ENCODE assay signal across 8 cellular contexts in the genomic region with DNA sequence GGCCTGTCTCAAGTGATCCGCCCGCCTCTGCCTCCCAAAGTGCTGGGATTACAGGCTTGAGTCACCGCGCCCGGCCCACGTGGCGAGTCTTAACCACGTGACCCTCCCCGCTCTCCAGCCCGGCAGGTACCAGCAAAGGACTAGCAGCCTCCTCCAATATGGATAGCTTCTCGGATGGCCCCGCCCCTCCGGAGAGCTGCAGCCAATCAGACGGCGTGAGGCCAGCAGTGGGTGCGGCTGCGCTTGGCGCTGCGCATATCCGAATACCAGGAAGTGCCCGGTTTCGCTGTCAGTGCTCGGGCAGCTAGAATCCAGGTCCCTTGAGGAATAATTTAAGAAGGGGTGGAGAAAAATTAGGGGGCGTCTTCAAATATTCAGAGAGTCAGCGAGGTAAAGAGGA. TPM values are rescaled to one million over a fixed set of nuclear protein-coding genes. Genes with fewer than 3 reads are reported as not detected.
DNase-seq lines count a peak whose midpoint lies in the region; ATAC-seq and TF ChIP-seq lines count a peak whose summit lies in the region.

No MANE protein-coding gene starts in this region.

- no peaks in the 10 kb centered on the region for H3K27me3 ChIP-seq in fibroblast of lung (ENCODE audit: control insufficient read depth, insufficient read depth, low read length)

- H3K9ac ChIP-seq in fibroblast of lung (ENCODE audit: insufficient read depth, low read length): no peak overlapping the region

- no peaks in the 10 kb centered on the region for H3K36me3 ChIP-seq in fibroblast of lung (ENCODE audit: control insufficient read depth, insufficient read depth, low read length)

- H3K79me2 ChIP-seq in fibroblast of lung (ENCODE audit: control insufficient read depth, insufficient read depth, low read length): no peaks in the 10 kb centered on the region

- no peaks in the 10 kb centered on the region for H3K36me3 Mint-ChIP-seq in activated T-cell treated with anti-CD3 and anti-CD28 coated beads, Interleukin-2, amount 50 U/mL, for 72 hours (ENCODE audit: insufficient read depth in 2 of 2)
- H3K36me3 Mint-ChIP-seq in natural killer cell treated with Interleukin-12 subunit alpha and Interleukin-12 subunit beta and Interleukin-15 and Interleukin-18, amount 100 ng/mL, for 72 hours: no peaks in the 10 kb centered on the region
- no peaks in the 10 kb centered on the region for H3K36me3 Mint-ChIP-seq in stimulated activated memory B cell treated with anti-CD40 and anti-IgM and Interleukin-4, amounts not matched to agents 10 μg/mL and 1 μg/mL and 100 μg/mL, for 72 hours

- peak; percentile 60 for DNase-seq in NK-92 treated with Interleukin-12 subunit alpha and Interleukin-12 subunit beta, amount 100 ng/mL, for 24 hours (lab: John Stamatoyannopoulos, UW)
- DNase-seq in activated T-cell treated with anti-CD3 and anti-CD28 coated beads, Interleukin-2, amount 50 U/mL, for 72 hours: peak; percentile 91
- DNase-seq in fibroblast of lung (ENCODE audit: low read depth in 2 of 2) (peak; percentile 90 to 93), NCI-H1417 treated with DMSO at 0.1 percent for 48 hours (lab: John Stamatoyannopoulos, UW) (no peak)
- DNase-seq in natural killer cell treated with Interleukin-12 subunit alpha and Interleukin-12 subunit beta and Interleukin-15 and Interleukin-18, amount 100 ng/mL, for 72 hours (ENCODE audit: low spot score): peak; percentile 97

- H2AFZ ChIP-seq in fibroblast of lung (ENCODE audit: low read length): peak overlapping the region; percentile 81

- peak; percentile 43 for TF ChIP-seq POLR2A in GM10847 (IDR thresholded peaks at IDR 0.05; ENCODE audit: extremely low read depth, insufficient read length)

- peaks cover 8% of the 10 kb centered on the region for H3K4me1 ChIP-seq in fibroblast of lung (ENCODE audit: control insufficient read depth, extremely low read depth, insufficient read depth, low read length)

- peak overlapping the region; percentile 44 to 61 (median 54) for H3K4me3 ChIP-seq in fibroblast of lung (replicated peaks in 1 of 4; ENCODE audit: control extremely low read depth in 1 of 4, insufficient read depth in 1 of 4, low read depth in 3 of 4, low read length in 4 of 4)

- H3K9me3 Mint-ChIP-seq in activated T-cell treated with anti-CD3 and anti-CD28 coated beads, Interleukin-2, amount 50 U/mL, for 72 hours: no peaks in the 10 kb centered on the region
- no peaks in the 10 kb centered on the region for H3K9me3 Mint-ChIP-seq in natural killer cell treated with Interleukin-12 subunit alpha and Interleukin-12 subunit beta and Interleukin-15 and Interleukin-18, amount 100 ng/mL, for 72 hours
- H3K9me3 Mint-ChIP-seq in stimulated activated memory B cell treated with anti-CD40 and anti-IgM and Interleukin-4, amounts not matched to agents 10 μg/mL and 1 μg/mL and 100 μg/mL, for 72 hours: peaks cover 3% of the 10 kb centered on the region

- peak overlapping the region; percentile 92 for H3K4me2 ChIP-seq in fibroblast of lung (ENCODE audit: extremely low read depth, insufficient read depth, low read length)

- no peaks in the 10 kb centered on the region for H4K20me1 ChIP-seq in fibroblast of lung (ENCODE audit: control insufficient read depth, extremely low read depth, insufficient read depth, low read length)

- no peaks in the 10 kb centered on the region for H3K27me3 Mint-ChIP-seq in activated T-cell treated with anti-CD3 and anti-CD28 coated beads, Interleukin-2, amount 50 U/mL, for 72 hours (ENCODE audit: low read depth)
- H3K27me3 Mint-ChIP-seq in natural killer cell treated with Interleukin-12 subunit alpha and Interleukin-12 subunit beta and Interleukin-15 and Interleukin-18, amount 100 ng/mL, for 72 hours: no peaks in the 10 kb centered on the region
- H3K27me3 Mint-ChIP-seq in stimulated activated memory B cell treated with anti-CD40 and anti-IgM and Interleukin-4, amounts not matched to agents 10 μg/mL and 1 μg/mL and 100 μg/mL, for 72 hours: no peaks in the 10 kb centered on the region

- peak overlapping the region; percentile 69 for H3K27ac ChIP-seq in fibroblast of lung (ENCODE audit: insufficient read depth, low read length)

- peaks cover 13% of the 10 kb centered on the region for H3K4me1 Mint-ChIP-seq in activated T-cell treated with anti-CD3 and anti-CD28 coated beads, Interleukin-2, amount 50 U/mL, for 72 hours (ENCODE audit: low read depth)
- H3K4me1 Mint-ChIP-seq in natural killer cell treated with Interleukin-12 subunit alpha and Interleukin-12 subunit beta and Interleukin-15 and Interleukin-18, amount 100 ng/mL, for 72 hours (ENCODE audit: low read depth in 2 of 2): peaks cover 13 to 14% of the 10 kb centered on the region in 2 donors
- H3K4me1 Mint-ChIP-seq in stimulated activated memory B cell treated with anti-CD40 and anti-IgM and Interleukin-4, amounts not matched to agents 10 μg/mL and 1 μg/mL and 100 μg/mL, for 72 hours: peaks cover 22% of the 10 kb centered on the region

- ATAC-seq in HG02763 (IDR thresholded peaks at IDR 0.05; ENCODE audit: unreplicated experiment): peak; percentile 85
- peak; percentile 100 for ATAC-seq in activated T-cell treated with anti-CD3 and anti-CD28 coated beads, Interleukin-2, amount 50 U/mL, for 72 hours (replicated peaks in 1 of 2)
- peak; percentile 100 for ATAC-seq in natural killer cell treated with Interleukin-12 subunit alpha and Interleukin-12 subunit beta and Interleukin-15 and Interleukin-18, amount 100 ng/mL, for 72 hours
- ATAC-seq in stimulated activated memory B cell treated with anti-CD40 and anti-IgM and Interleukin-4, amounts not matched to agents 10 μg/mL and 1 μg/mL and 100 μg/mL, for 72 hours: peak; percentile 100

- H3K9me3 ChIP-seq in fibroblast of lung (ENCODE audit: control insufficient read depth, insufficient read depth, low read depth, low read length): no peaks in the 10 kb centered on the region

- H3K4me3 Mint-ChIP-seq in activated T-cell treated with anti-CD3 and anti-CD28 coated beads, Interleukin-2, amount 50 U/mL, for 72 hours: peak overlapping the region; percentile 88 to 99
- H3K4me3 Mint-ChIP-seq in natural killer cell treated with Interleukin-12 subunit alpha and Interleukin-12 subunit beta and Interleukin-15 and Interleukin-18, amount 100 ng/mL, for 72 hours: peak overlapping the region; percentile 99
- peak overlapping the region; percentile 91 for H3K4me3 Mint-ChIP-seq in stimulated activated memory B cell treated with anti-CD40 and anti-IgM and Interleukin-4, amounts not matched to agents 10 μg/mL and 1 μg/mL and 100 μg/mL, for 72 hours

- TF ChIP-seq CTCF in fibroblast of lung (conservative IDR thresholded peaks at IDR 0.05 in 1 of 2, IDR thresholded peaks at IDR 0.05 in 1 of 2; ENCODE audit: low read depth in 1 of 2, low read length in 2 of 2): no peak

- peak overlapping the region; percentile 96 for H3K27ac Mint-ChIP-seq in activated T-cell treated with anti-CD3 and anti-CD28 coated beads, Interleukin-2, amount 50 U/mL, for 72 hours
- peak overlapping the region; percentile 95 to 96 for H3K27ac Mint-ChIP-seq in natural killer cell treated with Interleukin-12 subunit alpha and Interleukin-12 subunit beta and Interleukin-15 and Interleukin-18, amount 100 ng/mL, for 72 hours
- peak overlapping the region; percentile 90 for H3K27ac Mint-ChIP-seq in stimulated activated memory B cell treated with anti-CD40 and anti-IgM and Interleukin-4, amounts not matched to agents 10 μg/mL and 1 μg/mL and 100 μg/mL, for 72 hours

RNA-seq across cellular contexts. Expression of a gene that starts 14.7 kb away (rescaled TPM):
- total RNA-seq in activated T-cell treated with anti-CD3 and anti-CD28 coated beads, Interleukin-2, amount 50 U/mL, for 72 hours: 10 to 100 TPM; 38.0 to 38.5 TPM
- 20.5 and 25.6 TPM in 2 replicates for total RNA-seq in fibroblast of lung
- polyA plus RNA-seq in fibroblast of lung: 21.1 and 24.5 TPM in 2 replicates
- polyA plus RNA-seq in fibroblast of lung (2012): 22.0 and 27.1 TPM in 2 replicates
- polyA minus RNA-seq in fibroblast of lung (ENCODE audit: low replicate concordance): 49.4 and 70.1 TPM in 2 replicates
- 10 to 100 TPM; 66.6 to 87.0 TPM for total RNA-seq in natural killer cell treated with Interleukin-12 subunit alpha and Interleukin-12 subunit beta and Interleukin-15 and Interleukin-18, amount 100 ng/mL, for 72 hours
